ENCODE assay signal across 14 cellular contexts in the genomic region with DNA sequence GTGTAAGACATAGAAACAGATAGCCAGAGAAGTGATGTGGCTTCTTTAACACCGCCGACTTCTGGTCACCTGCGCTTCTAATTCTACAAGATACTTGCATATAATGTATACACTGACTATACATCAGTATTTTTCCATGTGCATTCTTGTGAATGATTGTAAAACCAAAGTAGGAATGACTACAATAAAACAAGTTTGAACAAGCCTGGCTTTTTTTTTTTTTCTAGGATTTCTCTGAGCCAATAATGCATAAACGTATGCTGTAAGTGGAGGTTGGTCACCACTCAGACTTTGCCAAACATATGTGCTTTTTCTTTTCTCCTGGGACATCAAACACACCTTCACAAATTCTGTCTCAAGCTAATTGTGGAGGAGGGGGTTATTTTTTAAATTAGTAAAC.
DNase-seq lines count a peak whose midpoint lies in the region; FAIRE-seq and TF ChIP-seq lines count a peak whose summit lies in the region.
"Had no signal": no experiment of that assay in that cellular context is flagged by ENCODE, and none has a peak within 500 bp of the region (broad histone marks: within the 10 kb centered on the region; RNA-seq: fewer than 3 reads in every experiment).

No MANE protein-coding gene starts in this region.

- DNase-seq in MCF 10A (ENCODE audit: unreplicated experiment) (peak; percentile 29), breast epithelium (ENCODE audit: low spot score in 2 of 2) (no peak), NCI-H526 (lab: John Stamatoyannopoulos, UW) (peak; percentile 53 to 60), bronchial epithelial cell (ENCODE audit: low read depth) (peak; percentile 53), glutamatergic neuron (no peak), Ammon's horn (ENCODE audit: low spot score) (no peak), trophoblast cell (no peak), KBM-7 (no peak)
- DNase-seq: 8988T; AML-193; CD4-positive, CD25-positive, alpha-beta regulatory T cell; DMS53 had no signal

- no peak overlapping the region for H3K4ac ChIP-seq in trophoblast cell (ENCODE audit: low read depth, low read length)

- no peaks in the 10 kb centered on the region for H3K36me3 Mint-ChIP-seq in MCF 10A (ENCODE audit: insufficient read depth, unreplicated experiment)
- no peaks in the 10 kb centered on the region for H3K36me3 Mint-ChIP-seq in glutamatergic neuron (ENCODE audit: unreplicated experiment)
- H3K36me3 Mint-ChIP-seq: CD4-positive, CD25-positive, alpha-beta regulatory T cell had no signal

- no peak overlapping the region for H3K4me3 Mint-ChIP-seq in MCF 10A (ENCODE audit: unreplicated experiment)
- no peak overlapping the region for H3K4me3 Mint-ChIP-seq in glutamatergic neuron (ENCODE audit: unreplicated experiment)
- H3K4me3 Mint-ChIP-seq: CD4-positive, CD25-positive, alpha-beta regulatory T cell had no signal

- H3K27ac Mint-ChIP-seq in MCF 10A (ENCODE audit: low read depth, unreplicated experiment) (no peak overlapping the region), glutamatergic neuron (ENCODE audit: unreplicated experiment) (peak overlapping the region; percentile 49)
- H3K27ac Mint-ChIP-seq: CD4-positive, CD25-positive, alpha-beta regulatory T cell had no signal

- FAIRE-seq in bronchial epithelial cell (lab: Jason Lieb, UNC), result no peak
- FAIRE-seq: H54 had no signal

- no peaks in the 10 kb centered on the region for H3K4me1 Mint-ChIP-seq in MCF 10A (ENCODE audit: insufficient read depth, unreplicated experiment)
- peaks cover 55% of the 10 kb centered on the region for H3K4me1 Mint-ChIP-seq in glutamatergic neuron (ENCODE audit: low read depth, unreplicated experiment)
- H3K4me1 Mint-ChIP-seq: CD4-positive, CD25-positive, alpha-beta regulatory T cell had no signal

- H3K27ac ChIP-seq in breast epithelium (no peak overlapping the region), trophoblast cell (ENCODE audit: low read depth, low read length) (no peak overlapping the region)
- H3K27ac ChIP-seq: BLaER1 treated with 17β-estradiol and CSF1 and Interleukin-3, amounts not matched to agents 10 nM and 100 nM had no signal

- H2AFZ ChIP-seq in trophoblast cell (ENCODE audit: insufficient read depth, low read length, poor library complexity), result no peak overlapping the region

- no peaks in the 10 kb centered on the region for H3K79me2 ChIP-seq in trophoblast cell (ENCODE audit: control insufficient read depth, insufficient read depth, low read length, poor library complexity)

- no peaks in the 10 kb centered on the region for H3K27me3 ChIP-seq in breast epithelium
- H3K27me3 ChIP-seq in bronchial epithelial cell (ENCODE audit: control insufficient read depth, insufficient read depth, low read length), result no peaks in the 10 kb centered on the region
- no peaks in the 10 kb centered on the region for H3K27me3 ChIP-seq in trophoblast cell (ENCODE audit: insufficient read depth, low read length)
- H3K27me3 ChIP-seq: BLaER1 treated with 17β-estradiol and CSF1 and Interleukin-3, amounts not matched to agents 10 nM and 100 nM had no signal

- no peak overlapping the region for H2BK5ac ChIP-seq in trophoblast cell (ENCODE audit: low read depth, low read length, poor library complexity)

- H3K9me3 ChIP-seq in breast epithelium (no peaks in the 10 kb centered on the region), trophoblast cell (ENCODE audit: insufficient read depth, low read depth, low read length) (no peaks in the 10 kb centered on the region)
- H3K9me3 ChIP-seq: BLaER1 treated with 17β-estradiol and CSF1 and Interleukin-3, amounts not matched to agents 10 nM and 100 nM had no signal

- no peak overlapping the region for H3K14ac ChIP-seq in trophoblast cell (ENCODE audit: low read length)

- H3K4me3 ChIP-seq in breast epithelium (no peak overlapping the region), bronchial epithelial cell (ENCODE audit: low read depth, low read length) (no peak overlapping the region), trophoblast cell (ENCODE audit: low read depth, low read length) (no peak overlapping the region)
- H3K4me3 ChIP-seq: BLaER1 treated with 17β-estradiol and CSF1 and Interleukin-3, amounts not matched to agents 10 nM and 100 nM had no signal

- no peak overlapping the region for H3K18ac ChIP-seq in trophoblast cell (ENCODE audit: low read length)

- H3K4me1 ChIP-seq in breast epithelium, result no peaks in the 10 kb centered on the region
- H3K4me1 ChIP-seq in trophoblast cell (ENCODE audit: control insufficient read depth in 1 of 2, insufficient read depth in 2 of 2, low read length in 2 of 2), result no peaks in the 10 kb centered on the region
- H3K4me1 ChIP-seq: BLaER1 treated with 17β-estradiol and CSF1 and Interleukin-3, amounts not matched to agents 10 nM and 100 nM had no signal

- no peak overlapping the region for H3K4me2 ChIP-seq in trophoblast cell (ENCODE audit: low read length)
- H3K4me2 ChIP-seq: BLaER1 treated with 17β-estradiol and CSF1 and Interleukin-3, amounts not matched to agents 10 nM and 100 nM had no signal

- no peak for TF ChIP-seq POLR2A in breast epithelium (IDR thresholded peaks at IDR 0.05)

- peaks cover 24% of the 10 kb centered on the region for H3K27me3 Mint-ChIP-seq in MCF 10A (ENCODE audit: insufficient read depth, unreplicated experiment)
- no peaks in the 10 kb centered on the region for H3K27me3 Mint-ChIP-seq in glutamatergic neuron (ENCODE audit: unreplicated experiment)
- H3K27me3 Mint-ChIP-seq: CD4-positive, CD25-positive, alpha-beta regulatory T cell had no signal

- no peak overlapping the region for H3K23ac ChIP-seq in trophoblast cell (ENCODE audit: low read length)

- no peaks in the 10 kb centered on the region for H3K9me3 Mint-ChIP-seq in MCF 10A (ENCODE audit: unreplicated experiment)
- peaks cover 13% of the 10 kb centered on the region for H3K9me3 Mint-ChIP-seq in glutamatergic neuron (ENCODE audit: unreplicated experiment)

- no peak overlapping the region for H2BK12ac ChIP-seq in trophoblast cell (ENCODE audit: low read length)

- WGBS in trophoblast cell (ENCODE audit: extremely low coverage, insufficient coverage, insufficient read length), result no CpG with 5 or more reads among the region's 4 CpGs

- no peak overlapping the region for H3K9ac ChIP-seq in trophoblast cell (ENCODE audit: low read length)
- H3K9ac ChIP-seq: BLaER1 treated with 17β-estradiol and CSF1 and Interleukin-3, amounts not matched to agents 10 nM and 100 nM had no signal

- CTCF ChIA-PET in MCF 10A (lab: Yijun Ruan, JAX), result interaction anchor here (0.6 kb wide), 1 partner anchor 896 kb away, joined by 4 read pairs; no protein-coding TSS in a partner anchor

- H2BK120ac ChIP-seq in trophoblast cell (ENCODE audit: insufficient read depth, low read length, poor library complexity), result no peak overlapping the region

- in situ Hi-C loops in KBM-7 (cut with MboI; ENCODE audit: low pct_unique_long_range_greater_than_20kb, low sequenced_read_pairs), result no loop called here

- no peak overlapping the region for H4K8ac ChIP-seq in trophoblast cell (ENCODE audit: low read depth, low read length)

- no peak for TF ChIP-seq CTCF in MCF 10A (IDR thresholded peaks at IDR 0.05; ENCODE audit: unreplicated experiment)
- no peak for TF ChIP-seq CTCF in breast epithelium (IDR thresholded peaks at IDR 0.05)
- TF ChIP-seq CTCF in bronchial epithelial cell (IDR thresholded peaks at IDR 0.05; ENCODE audit: insufficient read depth, low read length, severe bottlenecking), result no peak
- TF ChIP-seq CTCF in glutamatergic neuron (IDR thresholded peaks at IDR 0.05; ENCODE audit: partially characterized antibody, unreplicated experiment), result no peak

- no peak overlapping the region for H4K12ac ChIP-seq in trophoblast cell (ENCODE audit: low read depth, low read length)

- H2AK5ac ChIP-seq in trophoblast cell (ENCODE audit: low read length), result no peak overlapping the region

- POLR2A ChIA-PET in MCF 10A (lab: Yijun Ruan, JAX), result interaction anchor here (0.7 kb wide), 1 partner anchor 543 kb away, joined by 3 read pairs; no protein-coding TSS in a partner anchor

- H3K36me3 ChIP-seq in breast epithelium, result no peaks in the 10 kb centered on the region
- H3K36me3 ChIP-seq in bronchial epithelial cell (ENCODE audit: control insufficient read depth, insufficient read depth, low read length), result no peaks in the 10 kb centered on the region
- no peaks in the 10 kb centered on the region for H3K36me3 ChIP-seq in trophoblast cell (ENCODE audit: control insufficient read depth in 1 of 2, insufficient read depth in 2 of 2, low read length in 2 of 2)
- H3K36me3 ChIP-seq: BLaER1 treated with 17β-estradiol and CSF1 and Interleukin-3, amounts not matched to agents 10 nM and 100 nM had no signal

- H4K91ac ChIP-seq in trophoblast cell (ENCODE audit: low read depth, low read length), result no peak overlapping the region

- intact Hi-C loops in MCF 10A (cut with micrococcal nuclease), result no loop called here
- intact Hi-C loops in breast epithelium (cut with DNase I; ENCODE audit: low total_unique reads), result no loop called here

- no TSS peak for BruUV-seq in MCF 10A (replicated peaks; lab: Mats Ljungman, UMichigan)

- no peaks in the 10 kb centered on the region for H3K79me1 ChIP-seq in trophoblast cell (ENCODE audit: low read length)

Comparison
In these comparisons a context has a peak if more than half of its experiments do, and no peak if none do; other contexts are left out.
1. DNase-seq: peak in MCF 10A (single experiment), NCI-H526 (2 of 2) and bronchial epithelial cell (single experiment); none in breast epithelium (0 of 2), glutamatergic neuron (single experiment), Ammon's horn (single experiment), trophoblast cell (0 of 2) and KBM-7 (single experiment).